Comparison of ENCODE assay signal across 1 cellular context in the genomic region with DNA sequence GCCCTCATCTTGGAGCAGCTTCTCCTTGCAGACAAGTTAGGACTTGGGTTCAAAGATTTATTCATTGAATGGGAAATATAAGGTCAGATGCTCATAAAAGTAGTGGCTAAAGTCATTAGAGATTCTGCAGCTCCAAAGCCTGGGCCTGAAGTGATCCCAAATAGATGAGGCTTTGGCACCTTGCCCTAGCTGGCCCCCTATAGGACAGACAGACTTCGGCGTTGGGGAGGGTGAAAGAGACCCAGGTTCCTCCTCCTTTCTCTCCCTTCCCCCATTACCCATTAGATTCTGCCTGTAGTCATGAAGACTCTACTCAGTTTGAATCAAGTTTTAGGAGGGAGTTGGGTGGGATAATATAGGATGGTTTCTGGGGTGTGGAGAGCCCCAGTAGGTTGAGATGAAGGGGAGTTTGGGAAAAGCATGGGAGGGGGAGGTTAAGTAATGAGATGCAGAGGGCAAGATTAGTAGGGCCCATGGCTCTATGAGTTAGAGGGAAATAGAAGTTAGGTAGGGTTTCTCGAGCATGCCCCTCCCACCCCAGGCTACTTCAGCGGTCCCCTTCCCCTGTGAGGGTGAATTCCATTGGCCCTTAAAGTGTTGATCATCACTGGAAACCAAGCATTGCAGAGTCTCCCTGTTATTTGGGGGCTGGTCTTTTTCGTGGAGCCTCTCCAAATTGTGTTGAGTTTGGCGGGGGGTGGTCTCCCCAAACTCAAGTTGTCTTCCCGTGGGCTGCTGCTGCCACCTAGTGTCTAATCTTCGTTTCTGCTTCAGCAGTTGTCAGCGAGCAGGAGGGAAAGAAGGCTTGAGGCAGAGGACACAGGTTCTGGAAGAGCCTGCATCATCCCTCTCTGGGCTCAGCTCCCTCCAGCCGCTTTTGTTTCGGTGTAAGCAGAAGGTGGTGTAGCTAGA.
TF ChIP-seq lines count a peak whose summit lies in the region.

No MANE protein-coding gene starts in this region.

TF ChIP-seq in K562, 482 proteins besides CTCF, POLR2A, EP300 and RAD21 (continued from another document and continues in another):
- TF ChIP-seq ZBTB34 (CRISPR knock-in tag; IDR thresholded peaks at IDR 0.05), result no peak
- TF ChIP-seq, protein P1, sequence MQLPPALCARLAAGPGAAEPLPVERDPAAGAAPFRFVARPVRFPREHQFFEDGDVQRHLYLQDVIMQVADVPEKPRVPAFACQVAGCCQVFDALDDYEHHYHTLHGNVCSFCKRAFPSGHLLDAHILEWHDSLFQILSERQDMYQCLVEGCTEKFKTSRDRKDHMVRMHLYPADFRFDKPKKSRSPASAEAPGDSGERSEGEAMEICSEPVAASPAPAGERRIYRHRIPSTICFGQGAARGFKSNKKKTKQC (CRISPR knock-in tag; IDR thresholded peaks at IDR 0.05), result no peak
- TF ChIP-seq LCOR (CRISPR knock-in tag; IDR thresholded peaks at IDR 0.05), result 0 out of 2 replicates have a peak, but pooled peaks have one; percentile 13
- TF ChIP-seq RBM22 (IDR thresholded peaks at IDR 0.05; ENCODE audit: low read depth, low read length, poor library complexity, severe bottlenecking), result no peak
- no peak for TF ChIP-seq ZNF280A (IDR thresholded peaks at IDR 0.05; ENCODE audit: low read depth, partially characterized antibody)
- no peak for TF ChIP-seq PURB (CRISPR knock-in tag; IDR thresholded peaks at IDR 0.05; ENCODE audit: low read depth)
- no peak for TF ChIP-seq ZNF76 (CRISPR knock-in tag; IDR thresholded peaks at IDR 0.05; ENCODE audit: borderline replicate concordance)
- TF ChIP-seq SP1 (CRISPR knock-in tag; IDR thresholded peaks at IDR 0.05), result no peak; the same call in 1 of the 2 replicates
- TF ChIP-seq, protein P2, sequence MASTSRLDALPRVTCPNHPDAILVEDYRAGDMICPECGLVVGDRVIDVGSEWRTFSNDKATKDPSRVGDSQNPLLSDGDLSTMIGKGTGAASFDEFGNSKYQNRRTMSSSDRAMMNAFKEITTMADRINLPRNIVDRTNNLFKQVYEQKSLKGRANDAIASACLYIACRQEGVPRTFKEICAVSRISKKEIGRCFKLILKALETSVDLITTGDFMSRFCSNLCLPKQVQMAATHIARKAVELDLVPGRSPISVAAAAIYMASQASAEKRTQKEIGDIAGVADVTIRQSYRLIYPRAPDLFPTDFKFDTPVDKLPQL (IDR thresholded peaks at IDR 0.05; ENCODE audit: extremely low read depth, insufficient read length), result no peak
- TF ChIP-seq THRAP3 (IDR thresholded peaks at IDR 0.05; ENCODE audit: borderline replicate concordance), result no peak
- TF ChIP-seq KAT7 (CRISPR knock-in tag; IDR thresholded peaks at IDR 0.05; ENCODE audit: borderline replicate concordance), result no peak; the same call in 1 of the 2 replicates
- TF ChIP-seq ESRRB (CRISPR knock-in tag; IDR thresholded peaks at IDR 0.05; ENCODE audit: borderline replicate concordance), result no peak
- no peak for TF ChIP-seq ERF (CRISPR knock-in tag; IDR thresholded peaks at IDR 0.05)
- no peak for TF ChIP-seq SRF (CRISPR knock-in tag; IDR thresholded peaks at IDR 0.05)
- no peak for TF ChIP-seq NUFIP1 (IDR thresholded peaks at IDR 0.05; ENCODE audit: partially characterized antibody)
- no peak for TF ChIP-seq ETV6 (IDR thresholded peaks at IDR 0.05; ENCODE audit: borderline replicate concordance in 1 of 2, low read depth in 2 of 2, low read length in 1 of 2)
- TF ChIP-seq ETV6 (CRISPR knock-in tag; IDR thresholded peaks at IDR 0.05; ENCODE audit: borderline replicate concordance), result no peak
- TF ChIP-seq SOX6 (IDR thresholded peaks at IDR 0.05), result no peak
- peak; percentile 29 for TF ChIP-seq ASH1L (IDR thresholded peaks at IDR 0.05; ENCODE audit: borderline replicate concordance, low read depth, partially characterized antibody)
- no peak for TF ChIP-seq SRSF9 (IDR thresholded peaks at IDR 0.05; ENCODE audit: borderline replicate concordance, low read depth, low read length)
- TF ChIP-seq MTA2 (IDR thresholded peaks at IDR 0.05; ENCODE audit: low read depth), result no peak
- TF ChIP-seq, protein P3, sequence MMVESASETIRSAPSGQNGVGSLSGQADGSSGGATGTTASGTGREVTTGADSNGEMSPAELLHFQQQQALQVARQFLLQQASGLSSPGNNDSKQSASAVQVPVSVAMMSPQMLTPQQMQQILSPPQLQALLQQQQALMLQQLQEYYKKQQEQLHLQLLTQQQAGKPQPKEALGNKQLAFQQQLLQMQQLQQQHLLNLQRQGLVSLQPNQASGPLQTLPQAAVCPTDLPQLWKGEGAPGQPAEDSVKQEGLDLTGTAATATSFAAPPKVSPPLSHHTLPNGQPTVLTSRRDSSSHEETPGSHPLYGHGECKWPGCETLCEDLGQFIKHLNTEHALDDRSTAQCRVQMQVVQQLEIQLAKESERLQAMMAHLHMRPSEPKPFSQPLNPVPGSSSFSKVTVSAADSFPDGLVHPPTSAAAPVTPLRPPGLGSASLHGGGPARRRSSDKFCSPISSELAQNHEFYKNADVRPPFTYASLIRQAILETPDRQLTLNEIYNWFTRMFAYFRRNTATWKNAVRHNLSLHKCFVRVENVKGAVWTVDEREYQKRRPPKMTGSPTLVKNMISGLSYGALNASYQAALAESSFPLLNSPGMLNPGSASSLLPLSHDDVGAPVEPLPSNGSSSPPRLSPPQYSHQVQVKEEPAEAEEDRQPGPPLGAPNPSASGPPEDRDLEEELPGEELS (CRISPR knock-in tag; IDR thresholded peaks at IDR 0.05; ENCODE audit: borderline replicate concordance), result no peak
- TF ChIP-seq THRB (CRISPR knock-in tag; conservative IDR thresholded peaks at IDR 0.05), result 0 out of 2 replicates have a peak, but pooled peaks have one; percentile 13
- no peak for TF ChIP-seq EZH2 (IDR thresholded peaks at IDR 0.05; ENCODE audit: borderline replicate concordance, low read depth, low read length)
- TF ChIP-seq, protein P4, sequence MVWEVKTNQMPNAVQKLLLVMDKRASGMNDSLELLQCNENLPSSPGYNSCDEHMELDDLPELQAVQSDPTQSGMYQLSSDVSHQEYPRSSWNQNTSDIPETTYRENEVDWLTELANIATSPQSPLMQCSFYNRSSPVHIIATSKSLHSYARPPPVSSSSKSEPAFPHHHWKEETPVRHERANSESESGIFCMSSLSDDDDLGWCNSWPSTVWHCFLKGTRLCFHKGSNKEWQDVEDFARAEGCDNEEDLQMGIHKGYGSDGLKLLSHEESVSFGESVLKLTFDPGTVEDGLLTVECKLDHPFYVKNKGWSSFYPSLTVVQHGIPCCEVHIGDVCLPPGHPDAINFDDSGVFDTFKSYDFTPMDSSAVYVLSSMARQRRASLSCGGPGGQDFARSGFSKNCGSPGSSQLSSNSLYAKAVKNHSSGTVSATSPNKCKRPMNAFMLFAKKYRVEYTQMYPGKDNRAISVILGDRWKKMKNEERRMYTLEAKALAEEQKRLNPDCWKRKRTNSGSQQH (CRISPR knock-in tag; IDR thresholded peaks at IDR 0.05), result no peak
- no peak for TF ChIP-seq ZNF431 (CRISPR knock-in tag; IDR thresholded peaks at IDR 0.05)
- no peak for TF ChIP-seq CBX3 (IDR thresholded peaks at IDR 0.05; ENCODE audit: borderline replicate concordance in 1 of 2, low read length in 2 of 2)
- no peak for TF ChIP-seq SPI1 (IDR thresholded peaks at IDR 0.05; ENCODE audit: borderline replicate concordance, low read depth, low read length)
- no peak for TF ChIP-seq MCM3 (IDR thresholded peaks at IDR 0.05)
- TF ChIP-seq ZNF79 (CRISPR knock-in tag; IDR thresholded peaks at IDR 0.05; ENCODE audit: low read depth), result no peak
- TF ChIP-seq ZNF707 (CRISPR knock-in tag; conservative IDR thresholded peaks at IDR 0.05), result no peak
- TF ChIP-seq CREM (IDR thresholded peaks at IDR 0.05; ENCODE audit: low read depth), result peak; percentile 55; the same call in 1 of the 2 replicates
- TF ChIP-seq, protein P5, sequence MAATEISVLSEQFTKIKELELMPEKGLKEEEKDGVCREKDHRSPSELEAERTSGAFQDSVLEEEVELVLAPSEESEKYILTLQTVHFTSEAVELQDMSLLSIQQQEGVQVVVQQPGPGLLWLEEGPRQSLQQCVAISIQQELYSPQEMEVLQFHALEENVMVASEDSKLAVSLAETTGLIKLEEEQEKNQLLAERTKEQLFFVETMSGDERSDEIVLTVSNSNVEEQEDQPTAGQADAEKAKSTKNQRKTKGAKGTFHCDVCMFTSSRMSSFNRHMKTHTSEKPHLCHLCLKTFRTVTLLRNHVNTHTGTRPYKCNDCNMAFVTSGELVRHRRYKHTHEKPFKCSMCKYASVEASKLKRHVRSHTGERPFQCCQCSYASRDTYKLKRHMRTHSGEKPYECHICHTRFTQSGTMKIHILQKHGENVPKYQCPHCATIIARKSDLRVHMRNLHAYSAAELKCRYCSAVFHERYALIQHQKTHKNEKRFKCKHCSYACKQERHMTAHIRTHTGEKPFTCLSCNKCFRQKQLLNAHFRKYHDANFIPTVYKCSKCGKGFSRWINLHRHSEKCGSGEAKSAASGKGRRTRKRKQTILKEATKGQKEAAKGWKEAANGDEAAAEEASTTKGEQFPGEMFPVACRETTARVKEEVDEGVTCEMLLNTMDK (IDR thresholded peaks at IDR 0.05; ENCODE audit: borderline replicate concordance, insufficient read depth, low read depth, low read length, poor library complexity, severe bottlenecking), result peak; percentile 57
- no peak for TF ChIP-seq TCFL5 (CRISPR knock-in tag; conservative IDR thresholded peaks at IDR 0.05)
- TF ChIP-seq, protein P6, sequence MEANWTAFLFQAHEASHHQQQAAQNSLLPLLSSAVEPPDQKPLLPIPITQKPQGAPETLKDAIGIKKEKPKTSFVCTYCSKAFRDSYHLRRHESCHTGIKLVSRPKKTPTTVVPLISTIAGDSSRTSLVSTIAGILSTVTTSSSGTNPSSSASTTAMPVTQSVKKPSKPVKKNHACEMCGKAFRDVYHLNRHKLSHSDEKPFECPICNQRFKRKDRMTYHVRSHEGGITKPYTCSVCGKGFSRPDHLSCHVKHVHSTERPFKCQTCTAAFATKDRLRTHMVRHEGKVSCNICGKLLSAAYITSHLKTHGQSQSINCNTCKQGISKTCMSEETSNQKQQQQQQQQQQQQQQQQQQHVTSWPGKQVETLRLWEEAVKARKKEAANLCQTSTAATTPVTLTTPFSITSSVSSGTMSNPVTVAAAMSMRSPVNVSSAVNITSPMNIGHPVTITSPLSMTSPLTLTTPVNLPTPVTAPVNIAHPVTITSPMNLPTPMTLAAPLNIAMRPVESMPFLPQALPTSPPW (CRISPR knock-in tag; IDR thresholded peaks at IDR 0.05), result peak; percentile 66
- no peak for TF ChIP-seq SNIP1 (IDR thresholded peaks at IDR 0.05; ENCODE audit: low read depth)
- TF ChIP-seq ZNF695 (CRISPR knock-in tag; IDR thresholded peaks at IDR 0.05), result 0 out of 2 replicates have a peak, but pooled peaks have one; percentile 9
- no peak for TF ChIP-seq NELFE (IDR thresholded peaks at IDR 0.05; ENCODE audit: insufficient read depth, insufficient read length)
- no peak for TF ChIP-seq GTF3C2 (IDR thresholded peaks at IDR 0.05; ENCODE audit: borderline replicate concordance, extremely low read depth, insufficient read length)
- TF ChIP-seq ZBTB7A (IDR thresholded peaks at IDR 0.05; ENCODE audit: borderline replicate concordance, control insufficient read depth, low read depth, low read length), result peak; percentile 85
- TF ChIP-seq ZNF444 (CRISPR knock-in tag; IDR thresholded peaks at IDR 0.05), result no peak
